ENCODE assay signal across 1 cellular context in genomic region chr14:61756135-61756534, GRCh38.
TF ChIP-seq lines count a peak whose summit lies in the region.

No MANE protein-coding gene starts in this region.

TF ChIP-seq in H1, 55 proteins besides CTCF, POLR2A, EP300 and RAD21:
- no peak for TF ChIP-seq ATF3 (IDR thresholded peaks at IDR 0.05; ENCODE audit: insufficient read depth, low read depth, low read length)
- no peak for TF ChIP-seq SP4 (IDR thresholded peaks at IDR 0.05; ENCODE audit: low read length)
- TF ChIP-seq RFX5 (IDR thresholded peaks at IDR 0.05; ENCODE audit: borderline replicate concordance, low read depth, low read length): no peak
- TF ChIP-seq CHD1 (IDR thresholded peaks at IDR 0.05; ENCODE audit: low read depth, low read length): no peak
- no peak for TF ChIP-seq JUN (IDR thresholded peaks at IDR 0.05; ENCODE audit: low read depth, low read length)
- no peak for TF ChIP-seq HDAC2 (IDR thresholded peaks at IDR 0.05; ENCODE audit: borderline replicate concordance in 1 of 2, low read depth in 2 of 2, low read length in 2 of 2)
- TF ChIP-seq MAX (IDR thresholded peaks at IDR 0.05): no peak
- no peak for TF ChIP-seq BRCA1 (IDR thresholded peaks at IDR 0.05; ENCODE audit: low read depth, low read length)
- TF ChIP-seq SIRT6 (IDR thresholded peaks at IDR 0.05; ENCODE audit: low read length): no peak
- no peak for TF ChIP-seq TBP (IDR thresholded peaks at IDR 0.05; ENCODE audit: low read depth, low read length)
- no peak for TF ChIP-seq PHF8 (conservative IDR thresholded peaks at IDR 0.05; ENCODE audit: low read depth, low read length)
- TF ChIP-seq KDM1A (IDR thresholded peaks at IDR 0.05; ENCODE audit: borderline replicate concordance, low read length): no peak
- TF ChIP-seq RNF2 (IDR thresholded peaks at IDR 0.05; ENCODE audit: borderline replicate concordance, low read depth, low read length, missing control alignments, poor library complexity, severe bottlenecking): no peak
- no peak for TF ChIP-seq POLR2AphosphoS5 (IDR thresholded peaks at IDR 0.05; ENCODE audit: low read depth, low read length)
- TF ChIP-seq SIN3A (conservative IDR thresholded peaks at IDR 0.05 in 1 of 2, IDR thresholded peaks at IDR 0.05 in 1 of 2; ENCODE audit: low read depth in 1 of 2, low read length in 2 of 2): no peak
